ENCODE assay signal across 8 cellular contexts in genomic region chr9:129665008-129665771, GRCh38. TPM values are rescaled to one million over a fixed set of nuclear protein-coding genes. Genes with fewer than 3 reads are reported as not detected.
DNase-seq lines count a peak whose midpoint lies in the region; ATAC-seq and TF ChIP-seq lines count a peak whose summit lies in the region.
"Had no signal": no experiment of that assay in that cellular context is flagged by ENCODE, and none has a peak within 500 bp of the region (broad histone marks: within the 10 kb centered on the region; RNA-seq: fewer than 3 reads in every experiment).

TSS of gene PRRX2 (plus strand) at chr9:129665647. CDS start at chr9:129665868, 221 bp downstream.

- H3K36me3 ChIP-seq in HUES48 (ENCODE audit: control insufficient read depth, insufficient read depth, low read length) (no peaks in the 10 kb centered on the region), gastroesophageal sphincter (no peaks in the 10 kb centered on the region), gastrocnemius medialis (no peaks in the 10 kb centered on the region)

- intact Hi-C loops in gastrocnemius medialis (cut with DNase I; ENCODE audit: low total_unique reads), result no loop called here

- H3K4me1 ChIP-seq in HUES48 (ENCODE audit: control insufficient read depth, insufficient read depth, low read length), result peaks cover 7% of the 10 kb centered on the region; the same call in 1 of the 2 replicates
- H3K4me1 ChIP-seq in gastroesophageal sphincter, result peaks cover 0 to 23% (median 9%) of the 10 kb centered on the region in 3 donors
- no peaks in the 10 kb centered on the region for H3K4me1 ChIP-seq in gastrocnemius medialis

- H3K27ac ChIP-seq in HUES48 (ENCODE audit: low read depth, low read length) (no peak within 1 kb of the TSS), gastroesophageal sphincter (peak within 1 kb of the TSS in 2 of 4 donors; percentile 54 to 64), gastrocnemius medialis (no peak within 1 kb of the TSS)

- H3K4me3 ChIP-seq in HUES48 (ENCODE audit: low read depth, low read length), result peak within 1 kb of the TSS; percentile 61
- H3K4me3 ChIP-seq in gastroesophageal sphincter, result peak within 1 kb of the TSS; percentile 10 to 55
- H3K4me3 ChIP-seq in gastrocnemius medialis, result peak within 1 kb of the TSS; percentile 33 to 51 (median 44)

- no peaks in the 10 kb centered on the region for H3K9me3 ChIP-seq in HUES48 (ENCODE audit: control insufficient read depth, insufficient read depth, low read length)
- H3K9me3 ChIP-seq in gastroesophageal sphincter, result no peaks in the 10 kb centered on the region
- H3K9me3 ChIP-seq in gastrocnemius medialis, result no peaks in the 10 kb centered on the region

- in situ Hi-C loops in gastrocnemius medialis (cut with MboI; ENCODE audit: low sequenced_read_pairs in 4 of 4), result no loop called here

- DNase-seq in activated T-cell treated with anti-CD3 and anti-CD28 coated beads for 24 hours (ENCODE audit: low read depth) (peak; percentile 23), gastrocnemius medialis (no peak)
- no peak for DNase-seq in NK-92 treated with Interleukin-12 subunit alpha and Interleukin-12 subunit beta, amount 100 ng/mL, for 24 hours (lab: John Stamatoyannopoulos, UW)

- H3K9ac ChIP-seq in HUES48 (ENCODE audit: low read depth, low read length), result no peak within 1 kb of the TSS

- TF ChIP-seq EP300 in gastroesophageal sphincter (IDR thresholded peaks at IDR 0.05), result no peak

- peaks cover 21% of the 10 kb centered on the region for H3K27me3 ChIP-seq in HUES48 (ENCODE audit: control insufficient read depth, insufficient read depth, low read length)
- H3K27me3 ChIP-seq in gastroesophageal sphincter, result peaks cover 49% of the 10 kb centered on the region
- H3K27me3 ChIP-seq in gastrocnemius medialis, result peaks cover 14 to 46% (median 33%) of the 10 kb centered on the region in 3 donors

- TF ChIP-seq POLR2A in gastroesophageal sphincter (IDR thresholded peaks at IDR 0.05), result no peak
- TF ChIP-seq POLR2A in gastrocnemius medialis (IDR thresholded peaks at IDR 0.05), result no peak

- WGBS in gastroesophageal sphincter (ENCODE audit: low coverage in 1 of 2), 2 donors, result 0% methylated on average over 1 to 4 of the region's 60 CpGs

- ATAC-seq in gastroesophageal sphincter, result peak; percentile 65
- peak in 1 of 2 donors; percentile 21 for ATAC-seq in gastrocnemius medialis
- no peak for ATAC-seq in HG03442 (IDR thresholded peaks at IDR 0.05; ENCODE audit: unreplicated experiment)
- ATAC-seq in GM19023 (IDR thresholded peaks at IDR 0.05; ENCODE audit: unreplicated experiment), result no peak

- TF ChIP-seq CTCF in gastroesophageal sphincter (IDR thresholded peaks at IDR 0.05) (no peak), gastrocnemius medialis (IDR thresholded peaks at IDR 0.05 in 4 of 5, conservative IDR thresholded peaks at IDR 0.05 in 1 of 5) (no peak)

RNA-seq across cellular contexts. Expression of gene PRRX2, which starts in this region (rescaled TPM):
- total RNA-seq in gastroesophageal sphincter, result 10 to 100 TPM in 1 of 4 donors, 1 to 10 TPM in 2, under 1 TPM in 1; 0.93 to 12.1 (median 7.1) TPM
- 1 to 10 TPM in 2 of 4 donors, under 1 TPM in 1, not detected in 1; 0.75 to 1.7 (median 1.6) TPM for total RNA-seq in gastrocnemius medialis
- total RNA-seq: pulmonary artery endothelial cell had no signal
